ENCODE assay signal across 8 cellular contexts in the genomic region with DNA sequence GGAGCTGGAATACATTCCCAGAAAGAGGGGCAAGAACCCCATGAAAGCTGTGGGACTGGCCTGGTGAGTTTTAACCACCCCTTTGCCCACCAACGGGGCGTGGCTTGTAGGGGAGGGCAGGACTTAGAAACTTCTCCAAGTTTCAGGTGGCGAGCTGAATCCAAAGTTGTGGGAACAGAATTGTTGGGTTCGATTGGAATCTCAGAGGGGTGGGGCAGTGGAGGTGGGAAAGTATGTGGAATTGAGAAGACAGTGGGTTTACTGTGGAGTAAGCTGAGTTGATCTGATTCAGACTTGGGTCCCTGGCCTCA. TPM values are rescaled to one million over a fixed set of nuclear protein-coding genes. Genes with fewer than 3 reads are reported as not detected.
A peak's percentile ranks its signal among the peaks of the same experiment; 100 is the strongest.
DNase-seq lines count a peak whose midpoint lies in the region; ATAC-seq and TF ChIP-seq lines count a peak whose summit lies in the region.

No MANE protein-coding gene starts in this region.

- H3K27ac ChIP-seq in lower lobe of right lung = no peak overlapping the region

- intact Hi-C loops in activated naive CD4-positive, alpha-beta T cell treated with anti-CD3 and anti-CD28 coated beads for 36 hours (cut with micrococcal nuclease) = loop anchor here (2.0 to 5.0 kb wide), 2 partner anchors 135 to 626 kb away; no protein-coding TSS in a partner anchor
- intact Hi-C loops in lower lobe of right lung (cut with DNase I) = no loop called here

- H3K36me3 ChIP-seq in lower lobe of right lung = peaks cover 59% of the 10 kb centered on the region

- H3K4me3 Mint-ChIP-seq in activated naive CD4-positive, alpha-beta T cell treated with anti-CD3 and anti-CD28 coated beads for 36 hours = peak overlapping the region; percentile 80
- peak overlapping the region; percentile 93 for H3K4me3 Mint-ChIP-seq in type B pancreatic cell

- H3K27me3 ChIP-seq in lower lobe of right lung (ENCODE audit: low read depth) = no peaks in the 10 kb centered on the region

- peaks cover 18% of the 10 kb centered on the region for H3K36me3 Mint-ChIP-seq in activated naive CD4-positive, alpha-beta T cell treated with anti-CD3 and anti-CD28 coated beads for 36 hours (ENCODE audit: low read depth)
- peaks cover 14% of the 10 kb centered on the region for H3K36me3 Mint-ChIP-seq in type B pancreatic cell

- no peak for DNase-seq in activated naive CD4-positive, alpha-beta T cell treated with anti-CD3 and anti-CD28 coated beads for 36 hours
- DNase-seq in activated naive CD4-positive, alpha-beta T cell (lab: John Stamatoyannopoulos, UW) = no peak
- DNase-seq in astrocyte of the spinal cord (ENCODE audit: low read depth, low spot score) (no peak), lower lobe of right lung (no peak), type B pancreatic cell (ENCODE audit: extremely low spot score, unreplicated experiment) (no peak), SW 1271 (lab: John Stamatoyannopoulos, UW) (no peak), GM19240 (ENCODE audit: insufficient read length, low spot score) (no peak)

- no peaks in the 10 kb centered on the region for H3K9me3 Mint-ChIP-seq in activated naive CD4-positive, alpha-beta T cell treated with anti-CD3 and anti-CD28 coated beads for 36 hours
- no peaks in the 10 kb centered on the region for H3K9me3 Mint-ChIP-seq in type B pancreatic cell

- no peak for ATAC-seq in lower lobe of right lung
- ATAC-seq in GM18520 (IDR thresholded peaks at IDR 0.05; ENCODE audit: unreplicated experiment) = no peak

- no peaks in the 10 kb centered on the region for H3K27me3 Mint-ChIP-seq in activated naive CD4-positive, alpha-beta T cell treated with anti-CD3 and anti-CD28 coated beads for 36 hours (ENCODE audit: low read depth)
- no peaks in the 10 kb centered on the region for H3K27me3 Mint-ChIP-seq in type B pancreatic cell

- CTCF ChIA-PET in activated naive CD4-positive, alpha-beta T cell treated with anti-CD3 and anti-CD28 coated beads for 36 hours (lab: Charles Lee) = interaction anchor here (0.7 to 7.4 kb wide), 14 partner anchors 7 to 125 kb away, joined by 3 to 214 read pairs (median 4); a partner anchor contains a TSS

- TF ChIP-seq CTCF in astrocyte of the spinal cord (IDR thresholded peaks at IDR 0.05; ENCODE audit: low read depth, low read length) (no peak), lower lobe of right lung (IDR thresholded peaks at IDR 0.05) (no peak), type B pancreatic cell (conservative IDR thresholded peaks at IDR 0.05) (no peak)

- no peak overlapping the region for H3K27ac Mint-ChIP-seq in activated naive CD4-positive, alpha-beta T cell treated with anti-CD3 and anti-CD28 coated beads for 36 hours
- H3K27ac Mint-ChIP-seq in type B pancreatic cell = peak overlapping the region; percentile 93

- no peaks in the 10 kb centered on the region for H3K9me3 ChIP-seq in lower lobe of right lung

- H3K4me1 Mint-ChIP-seq in activated naive CD4-positive, alpha-beta T cell treated with anti-CD3 and anti-CD28 coated beads for 36 hours (ENCODE audit: low read depth) = peaks cover 40% of the 10 kb centered on the region
- peaks cover 32% of the 10 kb centered on the region for H3K4me1 Mint-ChIP-seq in type B pancreatic cell (ENCODE audit: unreplicated experiment)

- peak overlapping the region; percentile 88 for H3K4me3 ChIP-seq in astrocyte of the spinal cord (ENCODE audit: low read depth, low read length)
- peak overlapping the region; percentile 78 for H3K4me3 ChIP-seq in lower lobe of right lung

- H3K4me1 ChIP-seq in lower lobe of right lung = peaks cover 48% of the 10 kb centered on the region

- in situ Hi-C loops in astrocyte of the spinal cord (cut with HindIII; ENCODE audit: low sequenced_read_pairs) = no loop called here

RNA-seq across cellular contexts. Expression of a gene that starts 1.1 kb away (rescaled TPM):
- 10 to 100 TPM; 20.4 to 21.4 TPM for total RNA-seq in activated naive CD4-positive, alpha-beta T cell treated with anti-CD3 and anti-CD28 coated beads for 36 hours
- total RNA-seq in lower lobe of right lung (65.8 TPM), type B pancreatic cell (ENCODE audit: low replicate concordance) (58.4 and 66.4 TPM in 2 replicates)

RNA-seq across cellular contexts. Expression of a gene that starts 1.5 kb away (rescaled TPM):
- 10 to 100 TPM; 58.7 to 59.4 TPM for total RNA-seq in activated naive CD4-positive, alpha-beta T cell treated with anti-CD3 and anti-CD28 coated beads for 36 hours
- total RNA-seq in lower lobe of right lung = 58.8 TPM
- 82.2 and 97.8 TPM in 2 replicates for total RNA-seq in type B pancreatic cell (ENCODE audit: low replicate concordance)

RNA-seq across cellular contexts. Expression of a gene that starts 10.6 kb away (rescaled TPM):
- total RNA-seq in activated naive CD4-positive, alpha-beta T cell treated with anti-CD3 and anti-CD28 coated beads for 36 hours = under 1 TPM in 1 of 2 experiments, not detected in 1; 0.10 TPM
- 4.6 TPM for total RNA-seq in lower lobe of right lung
- total RNA-seq in type B pancreatic cell (ENCODE audit: low replicate concordance) = 2.1 and 5.7 TPM in 2 replicates

RNA-seq across cellular contexts. Expression of a gene that starts 20.9 kb away (rescaled TPM):
- total RNA-seq in activated naive CD4-positive, alpha-beta T cell treated with anti-CD3 and anti-CD28 coated beads for 36 hours = 10 to 100 TPM; 43.1 to 43.4 TPM
- total RNA-seq in lower lobe of right lung (300 TPM), type B pancreatic cell (ENCODE audit: low replicate concordance) (94.5 and 303 TPM in 2 replicates)

RNA-seq across cellular contexts. Expression of a gene that starts 54.5 kb away (rescaled TPM):
- total RNA-seq in activated naive CD4-positive, alpha-beta T cell treated with anti-CD3 and anti-CD28 coated beads for 36 hours = 100 to 1,000 TPM; 461 to 475 TPM
- total RNA-seq in lower lobe of right lung = 382 TPM
- 211 and 384 TPM in 2 replicates for total RNA-seq in type B pancreatic cell (ENCODE audit: low replicate concordance)
